2 cellular contexts compared by ENCODE assay signal in genomic region chr10:35635576-35635975, GRCh38.
TF ChIP-seq lines count a peak whose summit lies in the region.

No MANE protein-coding gene starts in this region.

TF ChIP-seq in SK-N-SH, 30 proteins besides CTCF, POLR2A, EP300 and RAD21:
- TF ChIP-seq SMC3 (IDR thresholded peaks at IDR 0.05; ENCODE audit: low read depth, low read length): peak; percentile 97
- TF ChIP-seq ZBTB33 (IDR thresholded peaks at IDR 0.05; ENCODE audit: borderline replicate concordance, low read depth): no peak
- TF ChIP-seq RXRA (IDR thresholded peaks at IDR 0.05; ENCODE audit: borderline replicate concordance, low read depth): no peak
- TF ChIP-seq ELF1 (IDR thresholded peaks at IDR 0.05): peak; percentile 90
- no peak for TF ChIP-seq USF2 (IDR thresholded peaks at IDR 0.05; ENCODE audit: borderline replicate concordance, low read depth, low read length)
- no peak for TF ChIP-seq FOXJ3 (CRISPR knock-in tag; IDR thresholded peaks at IDR 0.05)
- no peak for TF ChIP-seq PBX3 (IDR thresholded peaks at IDR 0.05)
- TF ChIP-seq TEAD4 (IDR thresholded peaks at IDR 0.05; ENCODE audit: borderline replicate concordance, insufficient read depth): no peak
- TF ChIP-seq MAX (IDR thresholded peaks at IDR 0.05; ENCODE audit: low read depth): no peak
- TF ChIP-seq RFX5 (IDR thresholded peaks at IDR 0.05; ENCODE audit: low read length): no peak
- TF ChIP-seq NRF1 (IDR thresholded peaks at IDR 0.05; ENCODE audit: low read depth, low read length): no peak
- TF ChIP-seq EZH2phosphoT487 (IDR thresholded peaks at IDR 0.05; ENCODE audit: borderline replicate concordance, low read depth): no peak
- TF ChIP-seq TAF1 (IDR thresholded peaks at IDR 0.05; ENCODE audit: borderline replicate concordance, low read depth, low read length): no peak
- no peak for TF ChIP-seq IRF3 (IDR thresholded peaks at IDR 0.05; ENCODE audit: low read depth, low read length)
- no peak for TF ChIP-seq FOXM1 (IDR thresholded peaks at IDR 0.05; ENCODE audit: low read depth)
TF ChIP-seq in SK-N-SH: peak in this region for 2.

TF ChIP-seq in HepG2, 621 proteins besides CTCF, POLR2A, EP300 and RAD21:
- TF ChIP-seq TAF1 (CRISPR knock-in tag; IDR thresholded peaks at IDR 0.05) (no peak), CEBPZ (IDR thresholded peaks at IDR 0.05; ENCODE audit: low read length) (no peak), ELF3 (CRISPR knock-in tag; IDR thresholded peaks at IDR 0.05) (peak; percentile 97), ZHX2 (IDR thresholded peaks at IDR 0.05; ENCODE audit: low read depth) (no peak), ZHX2 (CRISPR knock-in tag; IDR thresholded peaks at IDR 0.05; ENCODE audit: borderline replicate concordance) (no peak), ELF1 (CRISPR knock-in tag; IDR thresholded peaks at IDR 0.05) (peak; percentile 84), ZNF225 (CRISPR knock-in tag; IDR thresholded peaks at IDR 0.05) (no peak), GFI1 (CRISPR knock-in tag; IDR thresholded peaks at IDR 0.05; ENCODE audit: borderline replicate concordance) (peak; percentile 98), ZNF24 (IDR thresholded peaks at IDR 0.05) (peak; percentile 97), SMC3 (IDR thresholded peaks at IDR 0.05; ENCODE audit: low read length) (peak; percentile 96), ZNF160 (CRISPR knock-in tag; IDR thresholded peaks at IDR 0.05) (no peak), STAG1 (CRISPR knock-in tag; IDR thresholded peaks at IDR 0.05) (peak; percentile 97)
